8 cellular contexts compared by ENCODE assay signal in genomic region chr7:140304071-140304799, GRCh38.
DNase-seq lines count a peak whose midpoint lies in the region; ATAC-seq lines count a peak whose summit lies in the region.

No MANE protein-coding gene starts in this region.

- H3K9me3 ChIP-seq in naive thymus-derived CD4-positive, alpha-beta T cell (ENCODE audit: control insufficient read depth in 2 of 3, low read length in 3 of 3): no peaks in the 10 kb centered on the region

- peak overlapping the region; percentile 3 to 81 (median 62) for H3K27ac Mint-ChIP-seq in naive thymus-derived CD4-positive, alpha-beta T cell

- H3K36me3 Mint-ChIP-seq in naive thymus-derived CD4-positive, alpha-beta T cell: peaks cover 0 to under 1% (median 0%) of the 10 kb centered on the region in 5 donors

- peak overlapping the region in 1 of 10 donors; percentile 12 for H3K4me3 Mint-ChIP-seq in naive thymus-derived CD4-positive, alpha-beta T cell

- H3K36me3 ChIP-seq in naive thymus-derived CD4-positive, alpha-beta T cell (ENCODE audit: control insufficient read depth in 2 of 3, insufficient read depth in 3 of 3, low read length in 3 of 3): no peaks in the 10 kb centered on the region

- POLR2A ChIA-PET in naive thymus-derived CD4-positive, alpha-beta T cell (lab: Charles Lee): interaction anchor here (0.5 to 1.6 kb wide), 6 partner anchors 10 to 128 kb away, joined by 3 to 9 read pairs (median 4); no protein-coding TSS in a partner anchor

- H3K27me3 ChIP-seq in naive thymus-derived CD4-positive, alpha-beta T cell (ENCODE audit: control insufficient read depth in 2 of 2, insufficient read depth in 2 of 2, low read length in 2 of 2): no peaks in the 10 kb centered on the region

- H3K4me3 ChIP-seq in naive thymus-derived CD4-positive, alpha-beta T cell (ENCODE audit: low read length): no peak overlapping the region

- peaks cover 0 to 7% (median 6%) of the 10 kb centered on the region in 7 donors for H3K4me1 Mint-ChIP-seq in naive thymus-derived CD4-positive, alpha-beta T cell

- CTCF ChIA-PET in naive thymus-derived CD4-positive, alpha-beta T cell (lab: Charles Lee): interaction anchor here (0.5 to 2.5 kb wide), 16 partner anchors 9 to 970 kb away, joined by 3 to 12 read pairs (median 4); partner anchors contain the start of gene KDM7A

- no peaks in the 10 kb centered on the region for H3K27me3 Mint-ChIP-seq in naive thymus-derived CD4-positive, alpha-beta T cell

- ATAC-seq in naive thymus-derived CD4-positive, alpha-beta T cell: peak; percentile 93
- no peak for ATAC-seq in GM21447 (IDR thresholded peaks at IDR 0.05; ENCODE audit: unreplicated experiment)

- no peaks in the 10 kb centered on the region for H3K4me1 ChIP-seq in naive thymus-derived CD4-positive, alpha-beta T cell (ENCODE audit: control insufficient read depth in 2 of 2, insufficient read depth in 2 of 2, low read length in 2 of 2)

- intact Hi-C loops in naive thymus-derived CD4-positive, alpha-beta T cell (cut with micrococcal nuclease): loop anchor here (1.0 to 10.0 kb wide), 12 partner anchors 42 to 702 kb away; partner anchors contain the start of genes PARP12 (in 2 of the 2) and HIPK2 (in 1 of the 2)

- DNase-seq in EH (ENCODE audit: low read depth) (peak; percentile 13), HCEC 1CT (peak; percentile 4), T-helper 1 cell (peak in 3 of 5 donors; percentile 12 to 79 (median 38)), dermis blood vessel endothelial cell (peak; percentile 50), epidermal melanocyte (ENCODE audit: insufficient read length, low spot score) (no peak), caudate nucleus (lab: John Stamatoyannopoulos, UW) (no peak)
- DNase-seq in naive thymus-derived CD4-positive, alpha-beta T cell: peak in 8 of 9 donors; percentile 30 to 75 (median 58)

- no peak overlapping the region for H3K27ac ChIP-seq in naive thymus-derived CD4-positive, alpha-beta T cell (ENCODE audit: low read depth, low read length)
- H3K27ac ChIP-seq in caudate nucleus (ENCODE audit: low read depth, low read length): no peak overlapping the region

- peaks cover 0 to under 1% (median 0%) of the 10 kb centered on the region in 11 donors for H3K9me3 Mint-ChIP-seq in naive thymus-derived CD4-positive, alpha-beta T cell

Comparison
In these comparisons a context has a peak if more than half of its experiments do, and no peak if none do; other contexts are left out.
1. DNase-seq: peak in EH (single experiment), HCEC 1CT (single experiment), T-helper 1 cell (3 of 5), dermis blood vessel endothelial cell (single experiment) and naive thymus-derived CD4-positive, alpha-beta T cell (8 of 9); none in epidermal melanocyte (single experiment) and caudate nucleus (0 of 61).